ENCODE assay signal across 26 cellular contexts in genomic region chr9:38414040-38414723, GRCh38. TPM values are rescaled to one million over a fixed set of nuclear protein-coding genes. Genes with fewer than 3 reads are reported as not detected.
DNase-seq lines count a peak whose midpoint lies in the region; ATAC-seq and TF ChIP-seq lines count a peak whose summit lies in the region.
"Had no signal": no experiment of that assay in that cellular context is flagged by ENCODE, and none has a peak within 500 bp of the region (broad histone marks: within the 10 kb centered on the region; RNA-seq: fewer than 3 reads in every experiment).

No MANE protein-coding gene starts in this region.

- DNase-seq in LHCN-M2 (ENCODE audit: low read depth) (peak; percentile 83), NCI-H82 (lab: John Stamatoyannopoulos, UW) (peak; percentile 95), foreskin keratinocyte (no peak), posterior vena cava (ENCODE audit: low spot score) (peak; percentile 47), lower leg skin (ENCODE audit: low spot score in 2 of 2) (no peak), right cardiac atrium (no peak)
- DNase-seq in stimulated activated effector memory CD8-positive, alpha-beta T cell treated with anti-CD3 and anti-CD28 coated beads, Interleukin-12 subunit alpha, Interleukin-12 subunit beta, amount 100 ng/mL, for 72 hours (ENCODE audit: low spot score in 2 of 2): no peak
- DNase-seq: activated CD4-positive, alpha-beta memory T cell treated with anti-CD3 and anti-CD28 coated beads, Interleukin-2, amount 10 ng/mL, durations not matched to agents 7 days and 5 days; DMS79; effector memory CD4-positive, alpha-beta T cell; GF-D8; heart left ventricle; NCI-H1436; psoas muscle; T-cell; upper lobe of left lung had no signal

- no peaks in the 10 kb centered on the region for H3K9me3 Mint-ChIP-seq in stimulated activated effector memory CD8-positive, alpha-beta T cell treated with anti-CD3 and anti-CD28 coated beads, Interleukin-12 subunit alpha, Interleukin-12 subunit beta, amount 100 ng/mL, for 72 hours
- H3K9me3 Mint-ChIP-seq: activated CD4-positive, alpha-beta memory T cell treated with anti-CD3 and anti-CD28 coated beads, Interleukin-2, amount 10 ng/mL, durations not matched to agents 7 days and 5 days; activated naive CD4-positive, alpha-beta T cell treated with anti-CD3 and anti-CD28 coated beads, Interleukin-2, amount 50 U/mL, for 24 hours; activated T-helper 2 cell treated with anti-CD3 and anti-CD28 coated beads, Interferon-gamma antibody, Interleukin-2, Interleukin-4, amounts not matched to agents 10 μg/mL and 5 μg/mL and 100 μg/mL, durations not matched to agents 14 hours and 24 hours and 36 hours; T-cell had no signal

- ATAC-seq in foreskin keratinocyte (peak; percentile 6), HG02610 (IDR thresholded peaks at IDR 0.05; ENCODE audit: unreplicated experiment) (no peak), right cardiac atrium (no peak)
- ATAC-seq in stimulated activated effector memory CD8-positive, alpha-beta T cell treated with anti-CD3 and anti-CD28 coated beads, Interleukin-12 subunit alpha, Interleukin-12 subunit beta, amount 100 ng/mL, for 72 hours: no peak
- ATAC-seq: activated CD4-positive, CD25-positive, alpha-beta regulatory T cell treated with anti-CD3 and anti-CD28 coated beads, Interleukin-2, amount 50 U/mL, for 24 hours; T-cell had no signal

- H3K27me3 ChIP-seq in foreskin keratinocyte (peaks cover 67% of the 10 kb centered on the region), right cardiac atrium (ENCODE audit: control insufficient read depth, insufficient read depth) (no peaks in the 10 kb centered on the region)
- H3K27me3 ChIP-seq: BLaER1, SJSA1, upper lobe of left lung had no signal

- H3K9me3 ChIP-seq in right cardiac atrium (ENCODE audit: control insufficient read depth, low read length): no peaks in the 10 kb centered on the region
- H3K9me3 ChIP-seq: BLaER1, HAP-1, heart left ventricle, psoas muscle, SJSA1, upper lobe of left lung had no signal

- no peak overlapping the region for H3K27ac Mint-ChIP-seq in stimulated activated effector memory CD8-positive, alpha-beta T cell treated with anti-CD3 and anti-CD28 coated beads, Interleukin-12 subunit alpha, Interleukin-12 subunit beta, amount 100 ng/mL, for 72 hours
- H3K27ac Mint-ChIP-seq: activated CD4-positive, alpha-beta memory T cell treated with anti-CD3 and anti-CD28 coated beads, Interleukin-2, amount 10 ng/mL, durations not matched to agents 7 days and 5 days; activated naive CD4-positive, alpha-beta T cell treated with anti-CD3 and anti-CD28 coated beads, Interleukin-2, amount 50 U/mL, for 24 hours; activated T-helper 2 cell treated with anti-CD3 and anti-CD28 coated beads, Interferon-gamma antibody, Interleukin-2, Interleukin-4, amounts not matched to agents 10 μg/mL and 5 μg/mL and 100 μg/mL, durations not matched to agents 14 hours and 24 hours and 36 hours; T-cell had no signal

- intact Hi-C loops in posterior vena cava (cut with DNase I) (no loop called here), lower leg skin (cut with DNase I; ENCODE audit: low total_unique reads) (no loop called here), right cardiac atrium (cut with DNase I) (no loop called here)

- H3K4me3 Mint-ChIP-seq in stimulated activated effector memory CD8-positive, alpha-beta T cell treated with anti-CD3 and anti-CD28 coated beads, Interleukin-12 subunit alpha, Interleukin-12 subunit beta, amount 100 ng/mL, for 72 hours: no peak overlapping the region
- H3K4me3 Mint-ChIP-seq: activated CD4-positive, alpha-beta memory T cell treated with anti-CD3 and anti-CD28 coated beads, Interleukin-2, amount 10 ng/mL, durations not matched to agents 7 days and 5 days; activated naive CD4-positive, alpha-beta T cell treated with anti-CD3 and anti-CD28 coated beads, Interleukin-2, amount 50 U/mL, for 24 hours; T-cell had no signal

- TF ChIP-seq CTCF in foreskin keratinocyte (conservative IDR thresholded peaks at IDR 0.05) (no peak), lower leg skin (IDR thresholded peaks at IDR 0.05) (no peak)

- no peak overlapping the region for H3K27ac ChIP-seq in foreskin keratinocyte
- H3K27ac ChIP-seq in right cardiac atrium (ENCODE audit: low read length): no peak overlapping the region
- H3K27ac ChIP-seq: BLaER1, coronary artery, heart left ventricle, KMS-11, psoas muscle, SJSA1, upper lobe of left lung had no signal

- H3K4me1 ChIP-seq in foreskin keratinocyte (no peaks in the 10 kb centered on the region), right cardiac atrium (ENCODE audit: control insufficient read depth, insufficient read depth, low read length) (no peaks in the 10 kb centered on the region)
- H3K4me1 ChIP-seq: BLaER1, HAP-1, heart left ventricle, psoas muscle, SJSA1, upper lobe of left lung had no signal

- no peaks in the 10 kb centered on the region for H3K36me3 Mint-ChIP-seq in stimulated activated effector memory CD8-positive, alpha-beta T cell treated with anti-CD3 and anti-CD28 coated beads, Interleukin-12 subunit alpha, Interleukin-12 subunit beta, amount 100 ng/mL, for 72 hours
- H3K36me3 Mint-ChIP-seq: activated naive CD4-positive, alpha-beta T cell treated with anti-CD3 and anti-CD28 coated beads, Interleukin-2, amount 50 U/mL, for 24 hours; T-cell had no signal

- no peaks in the 10 kb centered on the region for H3K4me1 Mint-ChIP-seq in stimulated activated effector memory CD8-positive, alpha-beta T cell treated with anti-CD3 and anti-CD28 coated beads, Interleukin-12 subunit alpha, Interleukin-12 subunit beta, amount 100 ng/mL, for 72 hours
- H3K4me1 Mint-ChIP-seq: activated CD4-positive, alpha-beta memory T cell treated with anti-CD3 and anti-CD28 coated beads, Interleukin-2, amount 10 ng/mL, durations not matched to agents 7 days and 5 days; T-cell had no signal

- H3K4me3 ChIP-seq in lower leg skin (ENCODE audit: low read depth, poor library complexity, severe bottlenecking) (no peak overlapping the region), right cardiac atrium (ENCODE audit: low read length) (no peak overlapping the region)
- H3K4me3 ChIP-seq: BLaER1, coronary artery, HAP-1, heart left ventricle, psoas muscle, SJSA1, upper lobe of left lung had no signal

- 28 to 29% methylated on average over 24 of the region's 24 CpGs for WGBS in lower leg skin, 2 donors
- 43% methylated on average over 24 of the region's 24 CpGs for WGBS in right cardiac atrium

- TF ChIP-seq POLR2A in lower leg skin (IDR thresholded peaks at IDR 0.05): no peak

RNA-seq across cellular contexts. Expression of gene IGFBPL1, which starts 10.1 kb away (rescaled TPM):
- 2.8 and 6.2 TPM in 2 replicates for total RNA-seq in LHCN-M2 (2014; rRNA removed)
- 4.4 TPM for polyA plus RNA-seq in LHCN-M2 (2012)
- total RNA-seq in foreskin keratinocyte: 0.46 TPM in 1 of 2 replicates, not detected in the other
- polyA plus RNA-seq in foreskin keratinocyte: 0.20 TPM in 1 of 2 replicates, not detected in the other
- 1 to 10 TPM; 2.7 to 5.5 TPM for total RNA-seq in posterior vena cava
- not detected for total RNA-seq in lower leg skin
- 1 to 10 TPM in 2 of 4 donors, under 1 TPM in 2; 0.53 to 5.0 (median 2.3) TPM for total RNA-seq in right cardiac atrium
- 0.25 TPM for polyA plus RNA-seq in right cardiac atrium
- total RNA-seq: bronchial epithelial cell, T-cell had no signal
- polyA plus RNA-seq: heart left ventricle had no signal

RNA-seq across cellular contexts. Expression of gene ALDH1B1, which starts 21.7 kb away (rescaled TPM):
- total RNA-seq in LHCN-M2 (2014; rRNA removed) (44.2 and 47.6 TPM in 2 replicates), foreskin keratinocyte (29.8 and 38.4 TPM in 2 replicates), posterior vena cava (100 to 1,000 TPM; 200 to 217 TPM), lower leg skin (1 to 10 TPM; 2.3 to 6.8 (median 3.6) TPM), right cardiac atrium (10 to 100 TPM; 12.4 to 27.2 (median 13.7) TPM)
- 51.5 TPM for polyA plus RNA-seq in LHCN-M2 (2012)
- polyA plus RNA-seq in foreskin keratinocyte (15.3 and 21.3 TPM in 2 replicates), right cardiac atrium (11.5 TPM)

Comparison
In these comparisons a context has a peak if more than half of its experiments do, and no peak if none do; other contexts are left out.
1. DNase-seq: peak in LHCN-M2 (single experiment), NCI-H82 (single experiment) and posterior vena cava (single experiment); none in foreskin keratinocyte (0 of 2), lower leg skin (0 of 2), stimulated activated effector memory CD8-positive, alpha-beta T cell treated with anti-CD3 and anti-CD28 coated beads, Interleukin-12 subunit alpha, Interleukin-12 subunit beta, amount 100 ng/mL, for 72 hours (0 of 2) and right cardiac atrium (0 of 3).